Comparison of ENCODE assay signal across 8 cellular contexts in the genomic region with DNA sequence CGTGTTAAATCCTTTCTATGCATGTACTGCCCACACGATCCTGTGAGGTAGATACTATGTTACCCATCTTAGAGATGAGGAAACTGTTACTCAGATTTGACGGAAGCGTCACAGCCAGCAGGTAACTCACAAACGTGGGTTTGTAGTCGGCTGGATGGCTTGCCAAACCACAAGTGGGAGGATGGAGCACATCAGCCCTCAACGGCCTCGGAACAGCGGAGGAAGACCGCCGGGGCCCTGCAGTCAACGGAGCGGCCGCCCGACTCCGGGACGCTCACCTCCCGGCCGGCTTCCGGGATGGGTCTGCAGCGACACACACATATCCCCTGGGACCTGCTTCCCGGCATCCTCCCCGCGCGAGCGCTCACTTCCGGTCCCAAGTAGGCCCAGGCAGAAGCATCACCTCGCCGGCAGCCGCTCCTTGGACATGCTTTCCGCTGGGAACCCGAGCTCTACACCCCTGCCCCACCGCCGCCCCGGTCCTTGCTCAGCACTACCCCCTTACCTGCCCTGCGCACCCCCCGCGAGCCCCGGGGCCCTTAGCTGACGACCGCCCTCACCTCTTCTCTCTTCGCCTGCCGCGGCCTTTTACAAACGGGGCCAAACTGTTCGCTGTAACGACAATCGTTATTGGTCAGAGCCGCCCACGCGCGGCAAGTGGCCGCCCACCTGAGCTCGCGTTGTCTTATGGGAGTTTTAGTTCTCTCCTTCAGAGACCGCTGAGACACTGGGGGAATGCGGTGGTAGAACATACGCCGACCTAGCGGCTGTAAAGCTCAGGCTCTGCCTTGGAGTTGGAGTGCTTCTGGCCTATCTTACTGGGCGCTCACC. TPM values are rescaled to one million over a fixed set of nuclear protein-coding genes. Genes with fewer than 3 reads are reported as not detected.
DNase-seq lines count a peak whose midpoint lies in the region; ATAC-seq, FAIRE-seq and TF ChIP-seq lines count a peak whose summit lies in the region.

A gene (minus strand): TSS at position 607 of the 831 bp plus-strand sequence. CDS start 9,034 bp downstream, outside the sequence.

- no peaks in the 10 kb centered on the region for H3K9me3 ChIP-seq in psoas muscle

- H3K27ac ChIP-seq in angular gyrus (ENCODE audit: low read depth, low read length) = peak within 1 kb of the TSS; percentile 96
- peak within 1 kb of the TSS; percentile 87 for H3K27ac ChIP-seq in psoas muscle

- intact Hi-C loops in left ventricle myocardium superior (cut with micrococcal nuclease) (no loop called here), psoas muscle (cut with DNase I) (loop anchor here (5.0 kb wide), 2 partner anchors 57 to 278 kb away; a partner anchor contains a TSS)

- DNase-seq in NCI-H187 (lab: John Stamatoyannopoulos, UW) (peak; percentile 94 to 97), T-helper 2 cell (peak; percentile 80 to 98 (median 95)), left ventricle myocardium superior (peak; percentile 96), psoas muscle (peak; percentile 96 to 98), urothelium cell line (ENCODE audit: low spot score) (peak; percentile 99)

- H3K4me3 ChIP-seq in psoas muscle = peak within 1 kb of the TSS; percentile 80

- H3K36me3 ChIP-seq in psoas muscle (ENCODE audit: insufficient read depth in 1 of 2, low read depth in 1 of 2) = no peaks in the 10 kb centered on the region

- H3K4me1 ChIP-seq in psoas muscle = no peaks in the 10 kb centered on the region

- no peak for TF ChIP-seq CTCF in psoas muscle (IDR thresholded peaks at IDR 0.05)

- ATAC-seq in GM18498 (IDR thresholded peaks at IDR 0.05; ENCODE audit: unreplicated experiment) = peak; percentile 86
- peak; percentile 78 for ATAC-seq in HG02938 (IDR thresholded peaks at IDR 0.05; ENCODE audit: unreplicated experiment)
- peak; percentile 98 for ATAC-seq in left ventricle myocardium superior
- ATAC-seq in psoas muscle = peak; percentile 97 to 99 (median 98)

- WGBS in psoas muscle, 3 donors = 0 to 1% (median 1%) methylated on average over 59 to 61 of the region's 61 CpGs

- H3K27me3 ChIP-seq in psoas muscle (ENCODE audit: insufficient read depth in 3 of 3, low read length in 2 of 3) = no peaks in the 10 kb centered on the region

- peak; percentile 66 for FAIRE-seq in urothelium cell line (lab: Jason Lieb, UNC)

RNA-seq across cellular contexts. Expression of the gene that starts here (rescaled TPM):
- 10.3 TPM for total RNA-seq in left ventricle myocardium superior
- total RNA-seq in psoas muscle = 10 to 100 TPM in 2 of 4 donors, 1 to 10 TPM in 2; 6.4 to 11.0 (median 9.2) TPM
- polyA plus RNA-seq in psoas muscle = 10 to 100 TPM in 1 of 3 donors, 1 to 10 TPM in 2; 5.3 to 13.3 (median 6.4) TPM

Comparison
In these comparisons a context has a peak if more than half of its experiments do, and no peak if none do; other contexts are left out.
1. Peak in every context shown above with its lines: DNase-seq, ATAC-seq, H3K4me3 ChIP-seq and H3K27ac ChIP-seq.